In genomic region chr5:92633821-92634220, GRCh38 we compare ENCODE assay signal across 31 cellular contexts.
"Had no signal": no experiment of that assay in that cellular context is flagged by ENCODE, and none has a peak within 500 bp of the region (broad histone marks: within the 10 kb centered on the region; RNA-seq: fewer than 3 reads in every experiment).

No MANE protein-coding gene starts in this region.

- H3K27me3 ChIP-seq: breast epithelium, gastroesophageal sphincter, neutrophil, ovary, right lobe of liver, thyroid gland, upper lobe of left lung had no signal

- H3K4me1 ChIP-seq: breast epithelium, gastroesophageal sphincter, lower lobe of right lung, right lobe of liver, thyroid gland, upper lobe of left lung had no signal

- DNase-seq: activated CD4-positive, alpha-beta memory T cell treated with anti-CD3 and anti-CD28 coated beads for 36 hours; activated CD4-positive, alpha-beta T cell treated with anti-CD3 and anti-CD28 coated beads for 48 hours; activated CD8-positive, alpha-beta memory T cell treated with anti-CD3 and anti-CD28 coated beads, Interleukin-2, amount 50 U/mL, for 4 hours; activated gamma-delta T cell; activated naive CD4-positive, alpha-beta T cell treated with anti-CD3 and anti-CD28 coated beads, Interleukin-2, amount 50 U/mL, for 16 hours; activated T-cell treated with anti-CD3 and anti-CD28 coated beads, Interleukin-2, amount 50 U/mL, for 24 hours; central memory CD4-positive, alpha-beta T cell; endodermal cell; immature natural killer cell; lower lobe of right lung; mesendoderm; ovary; right lobe of liver; stimulated activated CD4-positive, alpha-beta T cell treated with anti-CD3 and anti-CD28 coated beads, Interleukin-12 subunit alpha, Interleukin-12 subunit beta, amount 100 ng/mL, for 4 hours; stimulated activated CD4-positive, alpha-beta T cell treated with anti-CD3 and anti-CD28 coated beads, Interleukin-4, amount 100 ng/mL, for 24 hours; stimulated activated naive CD8-positive, alpha-beta T cell treated with anti-CD3 and anti-CD28 coated beads, Interleukin-15, amount 100 ng/mL, for 72 hours; SW 1271; T-helper 9 cell; thyroid gland; upper lobe of left lung had no signal

- H3K4me3 Mint-ChIP-seq: activated CD4-positive, alpha-beta memory T cell treated with anti-CD3 and anti-CD28 coated beads for 36 hours; activated T-cell treated with anti-CD3 and anti-CD28 coated beads, Interleukin-2, amount 50 U/mL, for 24 hours; dendritic cell treated with granulocyte-macrophage colony-stimulating factor and Interleukin-4, amounts not matched to agents 40 ng/mL and 50 ng/mL, for 4 days; endodermal cell; immature natural killer cell; natural killer cell treated with Interleukin-12 subunit alpha and Interleukin-12 subunit beta and Interleukin-15 and Interleukin-18, amount 100 ng/mL, for 72 hours; stimulated activated effector memory CD8-positive, alpha-beta T cell treated with anti-CD3 and anti-CD28 coated beads, Interleukin-12 subunit alpha, Interleukin-12 subunit beta, amount 100 ng/mL, for 72 hours; stimulated activated naive CD8-positive, alpha-beta T cell treated with anti-CD3 and anti-CD28 coated beads, Interleukin-15, amount 100 ng/mL, for 72 hours; T-helper 1 cell treated with Interleukin-12 subunit alpha and Interleukin-12 subunit beta and Interleukin-4 antibody, amounts not matched to agents 30 μg/mL and 1 μg/mL, for 36 hours had no signal

- H3K36me3 Mint-ChIP-seq: activated CD4-positive, alpha-beta memory T cell treated with anti-CD3 and anti-CD28 coated beads for 36 hours; stimulated activated effector memory CD8-positive, alpha-beta T cell treated with anti-CD3 and anti-CD28 coated beads, Interleukin-12 subunit alpha, Interleukin-12 subunit beta, amount 100 ng/mL, for 72 hours had no signal

- H3K4me1 Mint-ChIP-seq: immature natural killer cell; stimulated activated effector memory CD8-positive, alpha-beta T cell treated with anti-CD3 and anti-CD28 coated beads, Interleukin-12 subunit alpha, Interleukin-12 subunit beta, amount 100 ng/mL, for 72 hours; stimulated activated naive CD8-positive, alpha-beta T cell treated with anti-CD3 and anti-CD28 coated beads, Interleukin-15, amount 100 ng/mL, for 72 hours had no signal

- H3K27ac Mint-ChIP-seq: activated CD4-positive, alpha-beta memory T cell treated with anti-CD3 and anti-CD28 coated beads for 36 hours; activated T-cell treated with anti-CD3 and anti-CD28 coated beads, Interleukin-2, amount 50 U/mL, for 24 hours; dendritic cell treated with granulocyte-macrophage colony-stimulating factor and Interleukin-4, amounts not matched to agents 40 ng/mL and 50 ng/mL, for 4 days; endodermal cell; immature natural killer cell; natural killer cell treated with Interleukin-12 subunit alpha and Interleukin-12 subunit beta and Interleukin-15 and Interleukin-18, amount 100 ng/mL, for 72 hours; progenitor cell of endocrine pancreas; stimulated activated effector memory CD8-positive, alpha-beta T cell treated with anti-CD3 and anti-CD28 coated beads, Interleukin-12 subunit alpha, Interleukin-12 subunit beta, amount 100 ng/mL, for 72 hours; stimulated activated naive CD8-positive, alpha-beta T cell treated with anti-CD3 and anti-CD28 coated beads, Interleukin-15, amount 100 ng/mL, for 72 hours; T-helper 1 cell treated with Interleukin-12 subunit alpha and Interleukin-12 subunit beta and Interleukin-4 antibody, amounts not matched to agents 30 μg/mL and 1 μg/mL, for 36 hours had no signal

- ATAC-seq: esophagus mucosa; gastroesophageal sphincter; left lobe of liver; lower lobe of right lung; natural killer cell treated with Interleukin-12 subunit alpha and Interleukin-12 subunit beta and Interleukin-15 and Interleukin-18, amount 100 ng/mL, for 72 hours; right lobe of liver; stimulated activated effector memory CD8-positive, alpha-beta T cell treated with anti-CD3 and anti-CD28 coated beads, Interleukin-12 subunit alpha, Interleukin-12 subunit beta, amount 100 ng/mL, for 72 hours; stimulated activated naive CD8-positive, alpha-beta T cell treated with anti-CD3 and anti-CD28 coated beads, Interleukin-15, amount 100 ng/mL, for 72 hours had no signal

- H3K27me3 Mint-ChIP-seq: activated CD4-positive, alpha-beta memory T cell treated with anti-CD3 and anti-CD28 coated beads for 36 hours; activated T-cell treated with anti-CD3 and anti-CD28 coated beads, Interleukin-2, amount 50 U/mL, for 24 hours; dendritic cell treated with granulocyte-macrophage colony-stimulating factor and Interleukin-4, amounts not matched to agents 40 ng/mL and 50 ng/mL, for 4 days; natural killer cell treated with Interleukin-12 subunit alpha and Interleukin-12 subunit beta and Interleukin-15 and Interleukin-18, amount 100 ng/mL, for 72 hours; progenitor cell of endocrine pancreas; stimulated activated naive CD8-positive, alpha-beta T cell treated with anti-CD3 and anti-CD28 coated beads, Interleukin-15, amount 100 ng/mL, for 72 hours had no signal

- H3K4me3 ChIP-seq: breast epithelium, gastroesophageal sphincter, lower lobe of right lung, ovary, right lobe of liver, thyroid gland, upper lobe of left lung had no signal

- H3K27ac ChIP-seq: breast epithelium, gastroesophageal sphincter, lower lobe of right lung, neutrophil, ovary, right lobe of liver, thyroid gland, upper lobe of left lung, VCaP had no signal

- H3K9me3 ChIP-seq: breast epithelium, gastroesophageal sphincter, lower lobe of right lung, neutrophil, ovary, right lobe of liver, thyroid gland, upper lobe of left lung had no signal

- H3K36me3 ChIP-seq: breast epithelium, gastroesophageal sphincter, lower lobe of right lung, neutrophil, ovary, right lobe of liver, thyroid gland, upper lobe of left lung had no signal
